8 cellular contexts compared by ENCODE assay signal in the genomic region with DNA sequence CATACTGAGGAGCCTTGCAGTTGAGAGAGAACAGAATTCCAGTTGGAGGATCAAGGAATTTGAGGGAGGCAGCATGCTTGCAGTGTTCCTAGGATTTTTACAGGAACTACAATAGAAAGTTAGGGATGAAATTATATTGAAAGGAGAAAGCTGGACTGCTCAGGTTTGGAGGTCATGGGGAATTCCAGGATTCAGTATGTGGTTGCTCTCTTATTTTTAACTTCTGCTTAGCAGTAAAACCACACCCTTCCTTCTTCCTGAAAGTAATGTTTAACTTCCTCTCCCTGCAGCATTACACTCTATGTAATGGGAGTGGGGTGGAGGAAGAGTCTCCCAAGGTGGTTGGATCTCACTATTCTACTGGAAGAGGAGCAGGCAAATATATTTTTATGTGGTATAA. TPM values are rescaled to one million over a fixed set of nuclear protein-coding genes. Genes with fewer than 3 reads are reported as not detected.
DNase-seq lines count a peak whose midpoint lies in the region; ATAC-seq and TF ChIP-seq lines count a peak whose summit lies in the region.

No MANE protein-coding gene starts in this region.

- 0 out of 4 replicates have a peak overlapping the region, but pooled peaks of 1 of the 2 experiments have one; percentile 7 for H3K4me3 ChIP-seq in DND-41 (ENCODE audit: low read depth in 1 of 2, low read length in 2 of 2)
- peak overlapping the region; percentile 69 for H3K4me3 ChIP-seq in Loucy (ENCODE audit: low read length, poor library complexity, severe bottlenecking)

- H3K4me3 Mint-ChIP-seq in chondrocyte (ENCODE audit: unreplicated experiment) (no peak overlapping the region), nephron (no peak overlapping the region)

- peaks cover 13% of the 10 kb centered on the region; the same call in 1 of the 2 replicates for H3K79me2 ChIP-seq in DND-41 (ENCODE audit: insufficient read depth, low read length)
- H3K79me2 ChIP-seq in Loucy (ENCODE audit: insufficient read depth, low read length) = 0 out of 2 replicates have a peak, but pooled peaks cover 5% of the 10 kb centered on the region

- H3K36me3 Mint-ChIP-seq in chondrocyte (ENCODE audit: low read depth) = peaks cover 22% of the 10 kb centered on the region
- H3K36me3 Mint-ChIP-seq in nephron (ENCODE audit: low read depth) = peaks cover 68% of the 10 kb centered on the region

- H3K27ac ChIP-seq in DND-41 (ENCODE audit: low read length) = peak overlapping the region; percentile 87

- peak overlapping the region; percentile 35 for H3K9ac ChIP-seq in DND-41 (ENCODE audit: low read depth, low read length)
- H3K9ac ChIP-seq in Loucy (ENCODE audit: low read depth, low read length, poor library complexity, severe bottlenecking) = peak overlapping the region; percentile 71

- in situ Hi-C loops in GM13977 (cut with MboI; ENCODE audit: low pct_unique_long_range_greater_than_20kb, low sequenced_read_pairs, unreplicated experiment) = loop anchor here (10.0 kb wide), 1 partner anchor 48 kb away; the partner anchor contains the start of gene SELENOH

- no peak for TF ChIP-seq CTCF in DND-41 (IDR thresholded peaks at IDR 0.05; ENCODE audit: borderline replicate concordance, extremely low read depth, low read length, poor library complexity, severe bottlenecking)
- TF ChIP-seq CTCF in Loucy (conservative IDR thresholded peaks at IDR 0.05; ENCODE audit: low read length) = no peak
- TF ChIP-seq CTCF in chondrocyte (IDR thresholded peaks at IDR 0.05) = no peak
- TF ChIP-seq CTCF in nephron (IDR thresholded peaks at IDR 0.05; ENCODE audit: unreplicated experiment in 3 of 3) = no peak
- no peak for TF ChIP-seq CTCF in GM13977 (IDR thresholded peaks at IDR 0.05; ENCODE audit: extremely low read depth, insufficient read depth, missing control alignments)

- H3K4me1 ChIP-seq in DND-41 (ENCODE audit: insufficient read depth, low read length) (peaks cover 59% of the 10 kb centered on the region), Loucy (ENCODE audit: insufficient read depth, low read length, poor library complexity, severe bottlenecking) (peaks cover 58% of the 10 kb centered on the region)

- H3K27me3 Mint-ChIP-seq in chondrocyte (ENCODE audit: low read depth) (no peaks in the 10 kb centered on the region), nephron (ENCODE audit: low read depth) (no peaks in the 10 kb centered on the region)

- no peaks in the 10 kb centered on the region for H3K27me3 ChIP-seq in DND-41 (ENCODE audit: insufficient read depth, low read length, poor library complexity)
- H3K27me3 ChIP-seq in Loucy (ENCODE audit: insufficient read depth, low read length, poor library complexity, severe bottlenecking) = no peaks in the 10 kb centered on the region

- H2AFZ ChIP-seq in DND-41 (ENCODE audit: low read depth, low read length) (0 out of 2 replicates have a peak overlapping the region, but pooled peaks have one; percentile 40), Loucy (ENCODE audit: low read length) (no peak overlapping the region)

- H3K4me2 ChIP-seq in DND-41 (ENCODE audit: insufficient read depth, low read length) (peak overlapping the region; percentile 53), Loucy (ENCODE audit: low read depth, low read length, poor library complexity, severe bottlenecking) (peak overlapping the region; percentile 90)

- ATAC-seq in DND-41 (ENCODE audit: insufficient read depth, low read depth) (no peak), HG03097 (IDR thresholded peaks at IDR 0.05; ENCODE audit: low FRiP score, unreplicated experiment) (no peak), HG02884 (IDR thresholded peaks at IDR 0.05; ENCODE audit: unreplicated experiment) (no peak)

- H3K27ac Mint-ChIP-seq in chondrocyte (ENCODE audit: unreplicated experiment) = peak overlapping the region; percentile 83
- peak overlapping the region; percentile 72 to 92 (median 75) for H3K27ac Mint-ChIP-seq in nephron

- no peak for DNase-seq in DND-41
- no peak for DNase-seq in chondrocyte (ENCODE audit: low spot score)
- DNase-seq in COLO829 (ENCODE audit: low spot score) = no peak
- DNase-seq in GM13977 (ENCODE audit: low spot score) = no peak

- H3F3A ChIP-seq in Loucy (ENCODE audit: low read depth) = peaks cover 22% of the 10 kb centered on the region

- no peaks in the 10 kb centered on the region for H3K9me2 ChIP-seq in Loucy (replicated peaks; ENCODE audit: low read depth, low read length)

- H3K4me1 Mint-ChIP-seq in chondrocyte (ENCODE audit: low read depth) (peaks cover 61% of the 10 kb centered on the region), nephron (peaks cover 29% of the 10 kb centered on the region)

- H3K36me3 ChIP-seq in DND-41 (ENCODE audit: insufficient read depth, low read length) (peaks cover 6% of the 10 kb centered on the region), Loucy (ENCODE audit: insufficient read depth, low read length) (peaks cover 7% of the 10 kb centered on the region; the same call in 1 of the 2 replicates)

- H3K9me3 ChIP-seq in DND-41 (ENCODE audit: insufficient read depth, low read length, severe bottlenecking) = no peaks in the 10 kb centered on the region
- no peaks in the 10 kb centered on the region for H3K9me3 ChIP-seq in Loucy (ENCODE audit: insufficient read depth, low read depth, low read length)

- no peaks in the 10 kb centered on the region for H3K9me3 Mint-ChIP-seq in chondrocyte (ENCODE audit: low read depth)
- no peaks in the 10 kb centered on the region for H3K9me3 Mint-ChIP-seq in nephron

- H4K20me1 ChIP-seq in DND-41 (ENCODE audit: insufficient read depth, low read length) (no peaks in the 10 kb centered on the region), Loucy (ENCODE audit: insufficient read depth, low read length, poor library complexity, severe bottlenecking) (no peaks in the 10 kb centered on the region)

RNA-seq across cellular contexts. Expression of gene CTNND1, which starts 31.3 kb away (rescaled TPM):
- 126 to 156 TPM (median 138 TPM) in 3 replicates for total RNA-seq in chondrocyte

RNA-seq across cellular contexts. Expression of gene BTBD18, which starts 41.3 kb away (rescaled TPM):
- not detected in 3 replicates for total RNA-seq in chondrocyte

RNA-seq across cellular contexts. Expression of gene SELENOH, which starts 51.6 kb away (rescaled TPM):
- total RNA-seq in chondrocyte = 84.4 to 92.1 TPM (median 87.3 TPM) in 3 replicates
